Comparison of ENCODE assay signal across 8 cellular contexts in the genomic region with DNA sequence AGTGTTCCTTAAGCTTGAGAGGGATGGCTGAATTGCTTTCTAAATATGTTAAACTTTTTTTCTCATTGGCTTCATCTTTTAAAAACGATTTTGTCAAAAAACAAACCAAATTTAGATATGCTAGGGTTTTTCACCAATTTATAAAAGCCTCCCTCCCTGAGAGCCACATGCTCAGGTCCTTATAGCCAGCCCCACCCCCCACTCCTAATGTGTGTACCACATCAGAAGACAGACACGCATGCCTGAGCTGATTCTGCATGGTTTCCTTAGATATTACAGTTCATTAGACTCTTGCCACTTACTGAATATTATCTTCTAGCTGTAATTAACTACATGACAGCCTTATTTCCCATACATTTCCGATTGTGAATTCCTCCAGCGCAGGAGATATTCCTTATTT. TPM values are rescaled to one million over a fixed set of nuclear protein-coding genes. Genes with fewer than 3 reads are reported as not detected.
A peak's percentile ranks its signal among the peaks of the same experiment; 100 is the strongest.
DNase-seq lines count a peak whose midpoint lies in the region; ATAC-seq, FAIRE-seq and TF ChIP-seq lines count a peak whose summit lies in the region.

No MANE protein-coding gene starts in this region.

- H3K27me3 ChIP-seq in H7 (ENCODE audit: control insufficient read depth, insufficient read depth, low read length): no peaks in the 10 kb centered on the region
- no peaks in the 10 kb centered on the region for H3K27me3 ChIP-seq in RWPE2 (ENCODE audit: insufficient read depth, poor library complexity, severe bottlenecking)
- no peaks in the 10 kb centered on the region for H3K27me3 ChIP-seq in pancreas

- H3K27ac ChIP-seq in RWPE2 (ENCODE audit: poor library complexity, severe bottlenecking): peak overlapping the region; percentile 85
- H3K27ac ChIP-seq in pancreas: no peak overlapping the region

- in situ Hi-C loops in astrocyte of the spinal cord (cut with HindIII; ENCODE audit: low sequenced_read_pairs): no loop called here

- H3K4me1 ChIP-seq in RWPE2 (ENCODE audit: insufficient read depth, poor library complexity, severe bottlenecking): peaks cover 21% of the 10 kb centered on the region
- peaks cover 17 to 33% (median 30%) of the 10 kb centered on the region in 3 donors for H3K4me1 ChIP-seq in pancreas

- FAIRE-seq in pancreas (lab: Jason Lieb, UNC): no peak

- ATAC-seq in RWPE2 (ENCODE audit: low read depth) (0 out of 3 replicates have a peak, but pooled peaks have one; percentile 14), pancreas (no peak), GM18867 (IDR thresholded peaks at IDR 0.05; ENCODE audit: unreplicated experiment) (no peak), GM21717 (IDR thresholded peaks at IDR 0.05; ENCODE audit: unreplicated experiment) (no peak)

- H3K4me3 ChIP-seq in H7 (ENCODE audit: insufficient read depth, low read depth, low read length) (peak overlapping the region; percentile 88; the same call in 1 of the 2 replicates), RWPE2 (ENCODE audit: severe bottlenecking) (peak overlapping the region; percentile 96), astrocyte of the spinal cord (ENCODE audit: low read depth, low read length) (peak overlapping the region; percentile 73), pancreas (peak overlapping the region in 1 of 4 donors; percentile 98)

- H3K9me3 ChIP-seq in RWPE2 (ENCODE audit: severe bottlenecking): no peaks in the 10 kb centered on the region
- no peaks in the 10 kb centered on the region for H3K9me3 ChIP-seq in pancreas

- H3K36me3 ChIP-seq in H7 (replicated peaks; ENCODE audit: control insufficient read depth, insufficient read depth, low read length) (no peaks in the 10 kb centered on the region), RWPE2 (ENCODE audit: low read depth) (no peaks in the 10 kb centered on the region), pancreas (no peaks in the 10 kb centered on the region)

- intact Hi-C loops in pancreas (cut with DNase I): no loop called here

- 29 to 33% methylated on average over 4 of the region's 4 CpGs for WGBS in pancreas, 2 donors

- no peak for TF ChIP-seq CTCF in RWPE2 (IDR thresholded peaks at IDR 0.05; ENCODE audit: poor library complexity, severe bottlenecking)
- no peak for TF ChIP-seq CTCF in astrocyte of the spinal cord (IDR thresholded peaks at IDR 0.05; ENCODE audit: low read depth, low read length)
- TF ChIP-seq CTCF in pancreas (IDR thresholded peaks at IDR 0.05): no peak

- DNase-seq in H7: no peak
- DNase-seq in RWPE2 (ENCODE audit: low spot score): no peak
- DNase-seq in astrocyte of the spinal cord (ENCODE audit: low read depth, low spot score): peak; percentile 53
- DNase-seq in medulla oblongata (ENCODE audit: extremely low spot score): peak; percentile 27
- DNase-seq in stimulated activated naive CD4-positive, alpha-beta T cell treated with Interleukin-2 at 50 U/mL for 16 hours (lab: John Stamatoyannopoulos, UW): peak; percentile 33
- DNase-seq in pancreas: no peak

RNA-seq across cellular contexts. Expression of gene CUL1, which starts 2.0 kb away (rescaled TPM):
- 46.7 and 52.0 TPM in 2 replicates for total RNA-seq in H7 (2014; rRNA removed; shearing (Covaris generic))
- total RNA-seq in pancreas: 10 to 100 TPM; 10.8 to 19.2 (median 12.9) TPM
- polyA plus RNA-seq in pancreas: 10 to 100 TPM in 1 of 2 donors, 1 to 10 TPM in 1; 8.9 to 17.5 TPM

Comparison
In these comparisons a context has a peak if more than half of its experiments do, and no peak if none do; other contexts are left out.
1. DNase-seq: peak in astrocyte of the spinal cord (single experiment), medulla oblongata (single experiment) and stimulated activated naive CD4-positive, alpha-beta T cell treated with Interleukin-2 at 50 U/mL for 16 hours (single experiment); none in H7 (single experiment), RWPE2 (single experiment) and pancreas (0 of 6).